ENCODE assay signal across 12 cellular contexts in genomic region chr3:112974894-112975293, GRCh38. TPM values are rescaled to one million over a fixed set of nuclear protein-coding genes. Genes with fewer than 3 reads are reported as not detected.
A peak's percentile ranks its signal among the peaks of the same experiment; 100 is the strongest.
DNase-seq lines count a peak whose midpoint lies in the region; ATAC-seq, FAIRE-seq and TF ChIP-seq lines count a peak whose summit lies in the region.
"Had no signal": no experiment of that assay in that cellular context is flagged by ENCODE, and none has a peak within 500 bp of the region (broad histone marks: within the 10 kb centered on the region; RNA-seq: fewer than 3 reads in every experiment).

A gene with protein sequence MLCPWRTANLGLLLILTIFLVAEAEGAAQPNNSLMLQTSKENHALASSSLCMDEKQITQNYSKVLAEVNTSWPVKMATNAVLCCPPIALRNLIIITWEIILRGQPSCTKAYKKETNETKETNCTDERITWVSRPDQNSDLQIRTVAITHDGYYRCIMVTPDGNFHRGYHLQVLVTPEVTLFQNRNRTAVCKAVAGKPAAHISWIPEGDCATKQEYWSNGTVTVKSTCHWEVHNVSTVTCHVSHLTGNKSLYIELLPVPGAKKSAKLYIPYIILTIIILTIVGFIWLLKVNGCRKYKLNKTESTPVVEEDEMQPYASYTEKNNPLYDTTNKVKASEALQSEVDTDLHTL (minus strand): TSS chr3:112975103. CDS start chr3:112974857, 246 bp downstream.

- intact Hi-C loops in T-helper 1 cell treated with Interleukin-12 subunit alpha and Interleukin-12 subunit beta and Interleukin-4 antibody, amounts not matched to agents 30 ng/mL and 1 ng/mL, for 36 hours (cut with micrococcal nuclease): loop anchor here (2.0 to 10.0 kb wide), 2 partner anchors 128 to 680 kb away; partner anchors contain the start of genes CD200R1L and SLC9C1

- WGBS in small intestine, 3 donors: 45 to 71% (median 58%) methylated on average over 5 of the region's 5 CpGs

- H3K27ac Mint-ChIP-seq in endothelial cell (ENCODE audit: unreplicated experiment): peak within 1 kb of the TSS; percentile 22

- H3K36me3 Mint-ChIP-seq in endothelial cell (ENCODE audit: low read depth, unreplicated experiment): no peaks in the 10 kb centered on the region

- no peaks in the 10 kb centered on the region for H3K27me3 ChIP-seq in small intestine (ENCODE audit: control insufficient read depth in 2 of 2, insufficient read depth in 2 of 2, low read length in 2 of 2)
- H3K27me3 ChIP-seq: body of pancreas had no signal

- H3K36me3 ChIP-seq in small intestine (ENCODE audit: control insufficient read depth in 2 of 2, insufficient read depth in 2 of 2, low read length in 2 of 2): no peaks in the 10 kb centered on the region

- TF ChIP-seq CTCF in endothelial cell (IDR thresholded peaks at IDR 0.05; ENCODE audit: unreplicated experiment) (no peak), omental fat pad (IDR thresholded peaks at IDR 0.05) (no peak)

- peak within 1 kb of the TSS in 1 of 2 donors; percentile 42 for H3K4me3 ChIP-seq in small intestine (ENCODE audit: low read depth in 1 of 2, low read length in 2 of 2)
- H3K4me3 ChIP-seq: body of pancreas had no signal

- H3K4me1 Mint-ChIP-seq in endothelial cell (ENCODE audit: unreplicated experiment): no peaks in the 10 kb centered on the region

- no peaks in the 10 kb centered on the region for H3K9me3 Mint-ChIP-seq in endothelial cell (ENCODE audit: unreplicated experiment)

- H3K27me3 Mint-ChIP-seq in endothelial cell (ENCODE audit: unreplicated experiment): no peaks in the 10 kb centered on the region

- no peaks in the 10 kb centered on the region for H3K4me1 ChIP-seq in small intestine (ENCODE audit: control insufficient read depth in 2 of 2, insufficient read depth in 1 of 2, low read depth in 1 of 2, low read length in 1 of 2)
- H3K4me1 ChIP-seq: body of pancreas had no signal

- peak; percentile 24 for ATAC-seq in GM18511 (IDR thresholded peaks at IDR 0.05; ENCODE audit: unreplicated experiment)
- no peak for ATAC-seq in omental fat pad (ENCODE audit: low FRiP score)
- ATAC-seq in HG03108 (IDR thresholded peaks at IDR 0.05; ENCODE audit: unreplicated experiment): no peak
- ATAC-seq: body of pancreas had no signal

- no peaks in the 10 kb centered on the region for H3K9me3 ChIP-seq in small intestine (ENCODE audit: control insufficient read depth, low read depth)
- H3K9me3 ChIP-seq: body of pancreas had no signal

- FAIRE-seq in small intestine (lab: Jason Lieb, UNC): no peak

- peak within 1 kb of the TSS; percentile 71 to 72 for H3K27ac ChIP-seq in small intestine (ENCODE audit: low read depth in 1 of 2, low read length in 1 of 2)
- H3K27ac ChIP-seq: body of pancreas had no signal

- no peak within 1 kb of the TSS for H3K4me3 Mint-ChIP-seq in endothelial cell (ENCODE audit: unreplicated experiment)

- no peak for DNase-seq in endothelial cell (ENCODE audit: low spot score)
- no peak for DNase-seq in small intestine
- no peak for DNase-seq in NCI-H345 treated with DMSO at 0.1 percent for 48 hours (lab: John Stamatoyannopoulos, UW; ENCODE audit: unreplicated experiment)
- no peak for DNase-seq in omental fat pad (ENCODE audit: low spot score)
- DNase-seq in NCI-H82 treated with DMSO at 0.1 percent for 48 hours (lab: John Stamatoyannopoulos, UW; ENCODE audit: unreplicated experiment): no peak
- DNase-seq: activated CD4-positive, CD25-positive, alpha-beta regulatory T cell; body of pancreas; MV-4-11 had no signal

RNA-seq across cellular contexts. Expression of the gene that starts here (rescaled TPM):
- total RNA-seq in T-helper 1 cell treated with Interleukin-12 subunit alpha and Interleukin-12 subunit beta and Interleukin-4 antibody, amounts not matched to agents 30 ng/mL and 1 ng/mL, for 36 hours: 18.0 and 18.6 TPM in 2 replicates
- total RNA-seq in endothelial cell (ENCODE audit: unreplicated experiment) (0.18 TPM), omental fat pad (1 to 10 TPM; 1.1 to 4.3 (median 3.0) TPM)
- under 1 TPM in 2 of 3 donors, not detected in 1; 0.27 to 0.48 TPM for polyA plus RNA-seq in small intestine
- total RNA-seq: lung microvascular endothelial cell had no signal
